ENCODE assay signal across 36 cellular contexts in genomic region chr1:190207733-190208132, GRCh38.
DNase-seq lines count a peak whose midpoint lies in the region; ATAC-seq, FAIRE-seq and TF ChIP-seq lines count a peak whose summit lies in the region.
"Had no signal": no experiment of that assay in that cellular context is flagged by ENCODE, and none has a peak within 500 bp of the region (broad histone marks: within the 10 kb centered on the region; RNA-seq: fewer than 3 reads in every experiment).

No MANE protein-coding gene starts in this region.

- H3K79me2 ChIP-seq in HepG2 (ENCODE audit: insufficient read depth, low read length) (no peaks in the 10 kb centered on the region), PC-9 (ENCODE audit: low read depth) (no peaks in the 10 kb centered on the region), K562 (ENCODE audit: control insufficient read depth, insufficient read depth, low read length) (no peaks in the 10 kb centered on the region), MM.1S (ENCODE audit: low read length) (no peaks in the 10 kb centered on the region)

- in situ Hi-C loops in HepG2 (cut with HindIII; ENCODE audit: extremely low pct_ligation_motif_present, low pct_unique_long_range_greater_than_20kb): no loop called here
- in situ Hi-C loops in IMR-90 (cut with MboI; ENCODE audit: low sequenced_read_pairs): no loop called here
- in situ Hi-C loops in K562 (cut with MboI): no loop called here

- no peak overlapping the region for H3K14ac ChIP-seq in IMR-90 (replicated peaks; ENCODE audit: low read depth, low read length)

- H3K9me2 ChIP-seq in PC-9 (ENCODE audit: insufficient read depth) (no peaks in the 10 kb centered on the region; the same call in 1 of the 2 replicates), MM.1S (replicated peaks; ENCODE audit: insufficient read depth, low read length) (no peaks in the 10 kb centered on the region)

- H2BK20ac ChIP-seq in IMR-90 (ENCODE audit: low read depth, low read length): no peak overlapping the region

- H3K27ac ChIP-seq in HepG2 (ENCODE audit: extremely low read length, insufficient read depth, low read length) (no peak overlapping the region), right lobe of liver (no peak overlapping the region), IMR-90 (ENCODE audit: insufficient read depth, low read length) (no peak overlapping the region), PC-9 (no peak overlapping the region), K562 (ENCODE audit: extremely low read depth, low read depth, low read length) (no peak overlapping the region), MM.1S (ENCODE audit: low read length) (no peak overlapping the region)
- H3K27ac ChIP-seq: 22Rv1; A549; BLaER1; BLaER1 treated with 17β-estradiol and CSF1 and Interleukin-3, amounts not matched to agents 10 nM and 100 nM; C4-2B had no signal

- no peaks in the 10 kb centered on the region for H3K27me3 ChIP-seq in HepG2 (ENCODE audit: control insufficient read depth in 1 of 2, insufficient read depth in 2 of 2, low read length in 2 of 2)
- no peaks in the 10 kb centered on the region for H3K27me3 ChIP-seq in right lobe of liver
- no peaks in the 10 kb centered on the region for H3K27me3 ChIP-seq in IMR-90 (ENCODE audit: control insufficient read depth, insufficient read depth, low read length)
- H3K27me3 ChIP-seq in PC-9 (ENCODE audit: insufficient read depth, low read depth): no peaks in the 10 kb centered on the region
- no peaks in the 10 kb centered on the region for H3K27me3 ChIP-seq in K562 (ENCODE audit: control insufficient read depth in 2 of 2, insufficient read depth in 2 of 2, low read length in 2 of 2)
- H3K27me3 ChIP-seq in MM.1S (replicated peaks; ENCODE audit: insufficient read depth, low read length): no peaks in the 10 kb centered on the region
- H3K27me3 ChIP-seq: BE2C; BLaER1; BLaER1 treated with 17β-estradiol and CSF1 and Interleukin-3, amounts not matched to agents 10 nM and 100 nM had no signal

- no peak overlapping the region for H2BK15ac ChIP-seq in IMR-90 (ENCODE audit: low read depth, low read length)

- ATAC-seq in HepG2 (no peak), right lobe of liver (no peak), IMR-90 (ENCODE audit: low read depth) (no peak), K562 (no peak), GM21723 (IDR thresholded peaks at IDR 0.05; ENCODE audit: unreplicated experiment) (no peak)
- ATAC-seq: A549; CD8-positive, alpha-beta T cell had no signal

- no peak overlapping the region for H2AFZ ChIP-seq in HepG2 (ENCODE audit: low read length)
- no peak overlapping the region for H2AFZ ChIP-seq in IMR-90 (replicated peaks; ENCODE audit: low read length, poor library complexity)
- H2AFZ ChIP-seq in PC-9: peak overlapping the region; percentile 45; the same call in 1 of the 2 replicates
- H2AFZ ChIP-seq in K562 (ENCODE audit: low read depth, low read length): no peak overlapping the region
- no peak overlapping the region for H2AFZ ChIP-seq in MM.1S (ENCODE audit: low read length)

- dilution Hi-C loops in IMR-90 (cut with HindIII; ENCODE audit: low sequenced_read_pairs, unreplicated experiment): no loop called here

- H2BK120ac ChIP-seq in IMR-90 (ENCODE audit: low read depth, low read length): no peak overlapping the region

- H3K4me1 ChIP-seq in HepG2 (ENCODE audit: insufficient read depth, low read length) (no peaks in the 10 kb centered on the region), right lobe of liver (no peaks in the 10 kb centered on the region), IMR-90 (ENCODE audit: control insufficient read depth, insufficient read depth, low read length) (no peaks in the 10 kb centered on the region), PC-9 (replicated peaks; ENCODE audit: insufficient read depth) (no peaks in the 10 kb centered on the region), K562 (replicated peaks in 1 of 2; ENCODE audit: control insufficient read depth in 2 of 2, insufficient read depth in 2 of 2, low read length in 2 of 2) (no peaks in the 10 kb centered on the region), MM.1S (ENCODE audit: low read length) (no peaks in the 10 kb centered on the region)
- H3K4me1 ChIP-seq: A549; BLaER1; BLaER1 treated with 17β-estradiol and CSF1 and Interleukin-3, amounts not matched to agents 10 nM and 100 nM; Caco-2 had no signal

- H3K27me3 Mint-ChIP-seq in activated T-helper 2 cell treated with anti-CD3 and anti-CD28 coated beads, Interferon-gamma antibody, Interleukin-2, Interleukin-4, amounts not matched to agents 10 μg/mL and 5 μg/mL and 100 μg/mL, durations not matched to agents 14 hours and 24 hours and 36 hours (ENCODE audit: low read depth): no peaks in the 10 kb centered on the region
- H3K27me3 Mint-ChIP-seq: B cell; CD4-positive, alpha-beta memory T cell; CD4-positive, alpha-beta T cell; CD4-positive, CD25-positive, alpha-beta regulatory T cell; CD8-positive, alpha-beta memory T cell had no signal

- no peak overlapping the region for H3K4me3 Mint-ChIP-seq in activated T-helper 2 cell treated with anti-CD3 and anti-CD28 coated beads, Interferon-gamma antibody, Interleukin-2, Interleukin-4, amounts not matched to agents 10 μg/mL and 5 μg/mL and 100 μg/mL, durations not matched to agents 14 hours and 24 hours and 36 hours (ENCODE audit: low read depth)
- H3K4me3 Mint-ChIP-seq: B cell; CD14-positive monocyte; CD4-positive, alpha-beta memory T cell; CD4-positive, alpha-beta T cell; CD4-positive, CD25-positive, alpha-beta regulatory T cell; CD8-positive, alpha-beta memory T cell; CD8-positive, alpha-beta T cell had no signal

- POLR2A ChIA-PET in HepG2 (lab: Yijun Ruan, JAX): no interaction called here
- POLR2A ChIA-PET in IMR-90 (lab: Charles Lee; ENCODE audit: unreplicated experiment): no interaction called here
- POLR2A ChIA-PET in PC-9 (lab: Charles Lee; ENCODE audit: unreplicated experiment): no interaction called here
- POLR2A ChIA-PET in K562 (lab: Yijun Ruan, JAX): no interaction called here

- H4K8ac ChIP-seq in IMR-90 (ENCODE audit: low read depth in 2 of 2, low read length in 2 of 2): no peak overlapping the region

- no peaks in the 10 kb centered on the region for H3F3A ChIP-seq in PC-9 (ENCODE audit: insufficient read depth, low read depth)
- no peaks in the 10 kb centered on the region for H3F3A ChIP-seq in MM.1S (ENCODE audit: insufficient read depth, low read length)

- H2BK5ac ChIP-seq in IMR-90 (ENCODE audit: low read depth, low read length, poor library complexity, severe bottlenecking): no peak overlapping the region

- H4K20me1 ChIP-seq in HepG2 (ENCODE audit: insufficient read depth, low read length) (no peaks in the 10 kb centered on the region), IMR-90 (ENCODE audit: insufficient read depth, low read length) (no peaks in the 10 kb centered on the region), PC-9 (ENCODE audit: insufficient read depth) (no peaks in the 10 kb centered on the region), K562 (replicated peaks; ENCODE audit: control insufficient read depth, insufficient read depth, low read length) (no peaks in the 10 kb centered on the region), MM.1S (ENCODE audit: insufficient read depth, low read length) (no peaks in the 10 kb centered on the region)
- H4K20me1 ChIP-seq: BLaER1; BLaER1 treated with 17β-estradiol and CSF1 and Interleukin-3, amounts not matched to agents 10 nM and 100 nM had no signal

- no peaks in the 10 kb centered on the region for H3K36me3 Mint-ChIP-seq in activated T-helper 2 cell treated with anti-CD3 and anti-CD28 coated beads, Interferon-gamma antibody, Interleukin-2, Interleukin-4, amounts not matched to agents 10 μg/mL and 5 μg/mL and 100 μg/mL, durations not matched to agents 14 hours and 24 hours and 36 hours (ENCODE audit: low read depth)
- H3K36me3 Mint-ChIP-seq: CD14-positive monocyte; CD4-positive, alpha-beta memory T cell; CD4-positive, CD25-positive, alpha-beta regulatory T cell; CD8-positive, alpha-beta memory T cell; CD8-positive, alpha-beta T cell had no signal

- H3K27ac Mint-ChIP-seq in activated T-helper 2 cell treated with anti-CD3 and anti-CD28 coated beads, Interferon-gamma antibody, Interleukin-2, Interleukin-4, amounts not matched to agents 10 μg/mL and 5 μg/mL and 100 μg/mL, durations not matched to agents 14 hours and 24 hours and 36 hours: no peak overlapping the region
- H3K27ac Mint-ChIP-seq: B cell; CD14-positive monocyte; CD4-positive, alpha-beta memory T cell; CD4-positive, alpha-beta T cell; CD4-positive, CD25-positive, alpha-beta regulatory T cell; CD8-positive, alpha-beta memory T cell; CD8-positive, alpha-beta T cell had no signal

- DNase-seq in HepG2 (ENCODE audit: low spot score) (no peak), right lobe of liver (no peak), IMR-90 (no peak), PC-9 (no peak), K562 (ENCODE audit: extremely low read depth in 1 of 4, low spot score in 3 of 4) (no peak), MM.1S (no peak)
- no peak for DNase-seq in activated T-helper 2 cell treated with anti-CD3 and anti-CD28 coated beads, Interferon-gamma antibody, Interleukin-2, Interleukin-4, amounts not matched to agents 10 μg/mL and 5 μg/mL and 100 μg/mL, durations not matched to agents 14 hours and 24 hours and 36 hours (ENCODE audit: low spot score)
- DNase-seq: 8988T; ACHN; AML-193; BE2C; C1 segment of cervical spinal cord; Caco-2; Calu3; CD4-positive, alpha-beta memory T cell; CD4-positive, alpha-beta T cell; CD4-positive, CD25-positive, alpha-beta regulatory T cell; CD8-positive, alpha-beta memory T cell; CD8-positive, alpha-beta T cell; COR-L47; DMS 273 treated with DMSO at 0.1 percent for 48 hours; DMS153; DMS53; DMS79; DMS79 treated with DMSO at 0.1 percent for 48 hours; DND-41; EL had no signal

- TF ChIP-seq CTCF in HepG2 (CRISPR knock-in tag; IDR thresholded peaks at IDR 0.05): no peak
- TF ChIP-seq CTCF in right lobe of liver (IDR thresholded peaks at IDR 0.05): no peak
- TF ChIP-seq CTCF in IMR-90 (conservative IDR thresholded peaks at IDR 0.05; ENCODE audit: low read depth, low read length): no peak
- TF ChIP-seq CTCF in PC-9 (conservative IDR thresholded peaks at IDR 0.05): no peak
- TF ChIP-seq CTCF in K562 (IDR thresholded peaks at IDR 0.05 in 2 of 3, conservative IDR thresholded peaks at IDR 0.05 in 1 of 3; ENCODE audit: insufficient read depth in 2 of 3, low read depth in 1 of 3, low read length in 3 of 3): no peak
- TF ChIP-seq CTCF in MM.1S (IDR thresholded peaks at IDR 0.05; ENCODE audit: low read length): no peak

- H3K4me2 ChIP-seq in HepG2 (ENCODE audit: low read depth, low read length) (no peak overlapping the region), IMR-90 (ENCODE audit: low read depth, low read length) (no peak overlapping the region), PC-9 (no peak overlapping the region), K562 (ENCODE audit: insufficient read depth, low read length) (no peak overlapping the region), MM.1S (ENCODE audit: low read depth, low read length) (no peak overlapping the region)
- H3K4me2 ChIP-seq: A549; BLaER1; BLaER1 treated with 17β-estradiol and CSF1 and Interleukin-3, amounts not matched to agents 10 nM and 100 nM had no signal

- H3K56ac ChIP-seq in IMR-90 (ENCODE audit: extremely low read depth, insufficient read depth, low read length): no peak overlapping the region

- no peak overlapping the region for H3K4me3 ChIP-seq in HepG2 (replicated peaks in 1 of 3; ENCODE audit: insufficient read depth in 1 of 3, low read depth in 2 of 3, low read length in 3 of 3)
- no peak overlapping the region for H3K4me3 ChIP-seq in right lobe of liver
- no peak overlapping the region for H3K4me3 ChIP-seq in IMR-90 (ENCODE audit: insufficient read depth, low read depth, low read length)
- no peak overlapping the region for H3K4me3 ChIP-seq in PC-9
- H3K4me3 ChIP-seq in K562: no peak overlapping the region
- H3K4me3 ChIP-seq in MM.1S (ENCODE audit: low read length): no peak overlapping the region
- H3K4me3 ChIP-seq: A549; BLaER1; BLaER1 treated with 17β-estradiol and CSF1 and Interleukin-3, amounts not matched to agents 10 nM and 100 nM had no signal

- no peak overlapping the region for H3K23ac ChIP-seq in IMR-90 (ENCODE audit: low read depth, low read length)

- BruUV-seq in HepG2 (replicated peaks; lab: Mats Ljungman, UMichigan): no TSS peak
- BruUV-seq in IMR-90 (replicated peaks; lab: Mats Ljungman, UMichigan): no TSS peak
- BruUV-seq in PC-9 (replicated peaks; lab: Mats Ljungman, UMichigan): no TSS peak
- BruUV-seq in K562 (replicated peaks; lab: Mats Ljungman, UMichigan): no TSS peak

- intact Hi-C loops in HepG2 (cut with micrococcal nuclease; ENCODE audit: unreplicated experiment) (no loop called here), right lobe of liver (cut with DNase I) (no loop called here), IMR-90 (cut with micrococcal nuclease) (no loop called here), PC-9 (cut with micrococcal nuclease; ENCODE audit: unreplicated experiment) (no loop called here), K562 (cut with micrococcal nuclease) (no loop called here)
- intact Hi-C loops in activated T-helper 2 cell treated with anti-CD3 and anti-CD28 coated beads, Interferon-gamma antibody, Interleukin-2, Interleukin-4, amounts not matched to agents 10 μg/mL and 5 μg/mL and 100 μg/mL, durations not matched to agents 14 hours and 24 hours and 36 hours (cut with micrococcal nuclease): no loop called here

- H2AK9ac ChIP-seq in IMR-90 (replicated peaks; ENCODE audit: low read depth, low read length, poor library complexity): no peak overlapping the region

- H3K18ac ChIP-seq in IMR-90 (ENCODE audit: low read depth, low read length): no peak overlapping the region

- no peak overlapping the region for H2AK5ac ChIP-seq in IMR-90 (ENCODE audit: low read depth, low read length)

- peaks cover 9% of the 10 kb centered on the region for H3K9me3 Mint-ChIP-seq in activated T-helper 2 cell treated with anti-CD3 and anti-CD28 coated beads, Interferon-gamma antibody, Interleukin-2, Interleukin-4, amounts not matched to agents 10 μg/mL and 5 μg/mL and 100 μg/mL, durations not matched to agents 14 hours and 24 hours and 36 hours

- TF ChIP-seq RAD21 in HepG2 (CRISPR knock-in tag; IDR thresholded peaks at IDR 0.05) (no peak), IMR-90 (IDR thresholded peaks at IDR 0.05; ENCODE audit: low read length) (no peak), K562 (CRISPR knock-in tag; conservative IDR thresholded peaks at IDR 0.05 in 1 of 2, IDR thresholded peaks at IDR 0.05 in 1 of 2) (no peak)

- H4K91ac ChIP-seq in IMR-90 (ENCODE audit: insufficient read depth, low read depth, low read length): no peak overlapping the region

- H3K79me1 ChIP-seq in IMR-90 (ENCODE audit: low read depth in 1 of 2, low read length in 2 of 2): no peaks in the 10 kb centered on the region

- TF ChIP-seq EP300 in HepG2 (IDR thresholded peaks at IDR 0.05; ENCODE audit: low read depth in 2 of 2, low read length in 2 of 2) (no peak), HepG2 (CRISPR knock-in tag; IDR thresholded peaks at IDR 0.05; ENCODE audit: borderline replicate concordance) (no peak), K562 (IDR thresholded peaks at IDR 0.05; ENCODE audit: low read length) (no peak)

- no peaks in the 10 kb centered on the region for H3K9me1 ChIP-seq in IMR-90 (ENCODE audit: insufficient read depth, low read length)
- H3K9me1 ChIP-seq in K562 (ENCODE audit: control insufficient read depth, insufficient read depth, low read length): no peaks in the 10 kb centered on the region

- H3K9ac ChIP-seq in HepG2 (ENCODE audit: insufficient read depth, low read depth, low read length): no peak overlapping the region
- H3K9ac ChIP-seq in IMR-90 (ENCODE audit: low read depth, low read length): no peak overlapping the region
- H3K9ac ChIP-seq in K562 (ENCODE audit: insufficient read depth in 1 of 2, low read depth in 2 of 2, low read length in 2 of 2): no peak overlapping the region
- H3K9ac ChIP-seq in MM.1S (ENCODE audit: low read length): no peak overlapping the region
- H3K9ac ChIP-seq: BLaER1; BLaER1 treated with 17β-estradiol and CSF1 and Interleukin-3, amounts not matched to agents 10 nM and 100 nM had no signal

- H3K9me3 ChIP-seq in HepG2 (ENCODE audit: low read length): 0 out of 2 replicates have a peak, but pooled peaks cover 2% of the 10 kb centered on the region
- no peaks in the 10 kb centered on the region for H3K9me3 ChIP-seq in right lobe of liver
- H3K9me3 ChIP-seq in IMR-90 (ENCODE audit: control insufficient read depth, insufficient read depth, low read length): no peaks in the 10 kb centered on the region
- H3K9me3 ChIP-seq in PC-9 (ENCODE audit: insufficient read depth, low read depth): peaks cover 2% of the 10 kb centered on the region; the same call in 1 of the 2 replicates
- no peaks in the 10 kb centered on the region; the same call in 1 of the 2 replicates for H3K9me3 ChIP-seq in K562 (replicated peaks; ENCODE audit: control insufficient read depth, insufficient read depth, low read depth, low read length)
- no peaks in the 10 kb centered on the region for H3K9me3 ChIP-seq in MM.1S (replicated peaks; ENCODE audit: insufficient read depth, low read length)
- H3K9me3 ChIP-seq: A549; BE2C; BLaER1; BLaER1 treated with 17β-estradiol and CSF1 and Interleukin-3, amounts not matched to agents 10 nM and 100 nM; Caco-2 had no signal

- CTCF ChIA-PET in HepG2 (lab: Yijun Ruan, JAX; ENCODE audit: low intra/inter-chr PET ratio, low total read pairs) (no interaction called here), IMR-90 (lab: Yijun Ruan, JAX) (no interaction called here), PC-9 (lab: Charles Lee) (no interaction called here), K562 (lab: Yijun Ruan, JAX; ENCODE audit: low intra/inter-chr PET ratio) (no interaction called here)

- no peak for FAIRE-seq in HepG2 (lab: Jason Lieb, UNC)
- no peak for FAIRE-seq in K562 (lab: Jason Lieb, UNC)
- FAIRE-seq: A204.1, A549 had no signal

- no peaks in the 10 kb centered on the region for H3K4me1 Mint-ChIP-seq in activated T-helper 2 cell treated with anti-CD3 and anti-CD28 coated beads, Interferon-gamma antibody, Interleukin-2, Interleukin-4, amounts not matched to agents 10 μg/mL and 5 μg/mL and 100 μg/mL, durations not matched to agents 14 hours and 24 hours and 36 hours (ENCODE audit: low read depth)
- H3K4me1 Mint-ChIP-seq: B cell; CD14-positive monocyte; CD4-positive, alpha-beta memory T cell; CD4-positive, CD25-positive, alpha-beta regulatory T cell; CD8-positive, alpha-beta memory T cell had no signal

- WGBS in HepG2 (ENCODE audit: low lambda C conversion rate): 6% methylated on average over 4 of the region's 4 CpGs
- WGBS in right lobe of liver (ENCODE audit: insufficient coverage, low coverage, low lambda C conversion rate, missing lambda C conversion rate): 60% methylated on average over 4 of the region's 4 CpGs
- WGBS in IMR-90 (ENCODE audit: extremely low coverage in 2 of 2, insufficient read length in 1 of 2), 2 experiments: 80% methylated on average over 2 of the region's 4 CpGs; no CpG with 5 or more reads in 1 of the 2 experiments
- WGBS in K562 (ENCODE audit: insufficient coverage, low coverage, missing lambda C conversion rate): 0% methylated on average over 4 of the region's 4 CpGs

- H4K5ac ChIP-seq in IMR-90 (ENCODE audit: low read depth, low read length): no peak overlapping the region

- TF ChIP-seq POLR2A in HepG2 (IDR thresholded peaks at IDR 0.05; ENCODE audit: insufficient read depth in 1 of 2, low read depth in 2 of 2, low read length in 2 of 2) (no peak), right lobe of liver (IDR thresholded peaks at IDR 0.05) (no peak), IMR-90 (IDR thresholded peaks at IDR 0.05; ENCODE audit: low read depth, low read length) (no peak), K562 (conservative IDR thresholded peaks at IDR 0.05) (no peak)

- H3K36me3 ChIP-seq in HepG2 (replicated peaks in 1 of 2; ENCODE audit: control insufficient read depth in 1 of 2, insufficient read depth in 2 of 2, low read length in 2 of 2) (no peaks in the 10 kb centered on the region), right lobe of liver (no peaks in the 10 kb centered on the region), IMR-90 (ENCODE audit: control insufficient read depth, insufficient read depth, low read length) (no peaks in the 10 kb centered on the region), PC-9 (ENCODE audit: low read depth) (no peaks in the 10 kb centered on the region), K562 (ENCODE audit: control insufficient read depth, insufficient read depth, low read length) (no peaks in the 10 kb centered on the region), MM.1S (replicated peaks; ENCODE audit: insufficient read depth, low read length) (no peaks in the 10 kb centered on the region)
- H3K36me3 ChIP-seq: BE2C; BLaER1; BLaER1 treated with 17β-estradiol and CSF1 and Interleukin-3, amounts not matched to agents 10 nM and 100 nM had no signal

- H3K4ac ChIP-seq in IMR-90 (ENCODE audit: low read depth, low read length): no peak overlapping the region

Comparison
In these comparisons a context has a peak if more than half of its experiments do, and no peak if none do; other contexts are left out.
1. Of the 241 proteins assayed by ChIP-seq in both HepG2 and K562: peak only in HepG2: none; only in K562: none; in both: CEBPB; in neither: 239; mixed calls (peak in some experiments, not most) for 1.